8 cellular contexts compared by ENCODE assay signal in the genomic region with DNA sequence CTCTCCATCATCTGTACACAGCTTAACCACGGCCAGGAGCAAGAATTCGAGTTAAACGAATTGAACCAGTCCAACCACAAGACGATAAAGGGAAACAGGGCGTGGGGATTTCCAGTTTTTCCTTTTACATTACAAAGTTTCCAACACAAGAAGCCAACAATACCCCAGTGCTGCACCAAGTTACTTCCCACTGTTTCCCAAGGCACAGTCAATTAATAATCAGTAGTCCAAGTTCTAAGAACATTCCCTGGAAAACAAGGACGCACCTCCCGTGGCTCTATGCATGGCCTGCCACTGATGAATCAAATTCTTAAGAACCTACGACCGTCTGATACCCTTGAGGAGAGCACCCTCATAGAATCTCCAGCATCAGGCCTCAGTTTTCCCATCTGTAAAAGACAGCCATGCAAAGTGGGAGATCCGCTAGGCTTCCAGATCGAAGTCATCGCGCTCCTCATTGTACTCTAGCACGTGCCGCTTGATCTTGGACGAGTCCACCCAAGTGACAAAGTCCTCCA. TPM values are rescaled to one million over a fixed set of nuclear protein-coding genes. Genes with fewer than 3 reads are reported as not detected.
DNase-seq lines count a peak whose midpoint lies in the region; ATAC-seq and TF ChIP-seq lines count a peak whose summit lies in the region.

No MANE protein-coding gene starts in this region.

- H4K20me1 ChIP-seq in smooth muscle cell (ENCODE audit: low read depth): peaks cover 23% of the 10 kb centered on the region

- ATAC-seq in right cardiac atrium: peak in 1 of 2 donors; percentile 10

- POLR2A ChIA-PET in activated CD4-positive, alpha-beta memory T cell treated with anti-CD3 and anti-CD28 coated beads, Interleukin-2, amount 10 ng/mL, durations not matched to agents 7 days and 5 days (lab: Charles Lee): interaction anchor here (0.7 to 8.9 kb wide), 34 partner anchors 8 to 616 kb away, joined by 3 to 188 read pairs (median 5); partner anchors contain the start of genes COMMD4, MAN2C1, PPCDC and PTPN9

- CTCF ChIA-PET in activated CD4-positive, alpha-beta memory T cell treated with anti-CD3 and anti-CD28 coated beads, Interleukin-2, amount 10 ng/mL, durations not matched to agents 7 days and 5 days (lab: Charles Lee): interaction anchor here (0.9 to 6.4 kb wide), 14 partner anchors 9 to 271 kb away, joined by 3 to 56 read pairs (median 12); partner anchors contain the start of genes MAN2C1, PTPN9, SIN3A and SNUPN

- H3K4me2 ChIP-seq in smooth muscle cell: peak overlapping the region; percentile 85

- intact Hi-C loops in right cardiac atrium (cut with DNase I): loop anchor here in 1 of 4 donors (10.0 kb wide), 2 partner anchors 46 to 96 kb away; no protein-coding TSS in a partner anchor

- no peaks in the 10 kb centered on the region for H3K36me3 ChIP-seq in smooth muscle cell (ENCODE audit: low read depth)

- H3K4me3 Mint-ChIP-seq in activated CD4-positive, alpha-beta memory T cell treated with anti-CD3 and anti-CD28 coated beads, Interleukin-2, amount 10 ng/mL, durations not matched to agents 7 days and 5 days: peak overlapping the region; percentile 86

- peak overlapping the region; percentile 94 for H3K27ac Mint-ChIP-seq in activated CD4-positive, alpha-beta memory T cell treated with anti-CD3 and anti-CD28 coated beads, Interleukin-2, amount 10 ng/mL, durations not matched to agents 7 days and 5 days

- H3K27me3 Mint-ChIP-seq in activated CD4-positive, alpha-beta memory T cell treated with anti-CD3 and anti-CD28 coated beads, Interleukin-2, amount 10 ng/mL, durations not matched to agents 7 days and 5 days: no peaks in the 10 kb centered on the region

- H2AFZ ChIP-seq in smooth muscle cell (ENCODE audit: low read depth): no peak overlapping the region

- H3F3A ChIP-seq in smooth muscle cell (ENCODE audit: low read depth): peaks cover 9% of the 10 kb centered on the region

- peak overlapping the region; percentile 51 for H3K9ac ChIP-seq in smooth muscle cell (ENCODE audit: low read depth)

- peaks cover 31% of the 10 kb centered on the region for H3K79me2 ChIP-seq in smooth muscle cell (ENCODE audit: low read depth)

- H3K4me1 Mint-ChIP-seq in activated CD4-positive, alpha-beta memory T cell treated with anti-CD3 and anti-CD28 coated beads, Interleukin-2, amount 10 ng/mL, durations not matched to agents 7 days and 5 days: peaks cover 43% of the 10 kb centered on the region

- no peak for DNase-seq in HL-60 (ENCODE audit: low read depth in 1 of 2, low spot score in 1 of 2)
- DNase-seq in activated CD4-positive, alpha-beta memory T cell treated with anti-CD3 and anti-CD28 coated beads, Interleukin-2, amount 10 ng/mL, durations not matched to agents 7 days and 5 days: no peak
- DNase-seq in right cardiac atrium: no peak
- no peak for DNase-seq in smooth muscle cell (lab: John Stamatoyannopoulos, UW; ENCODE audit: unreplicated experiment)
- no peak for DNase-seq in effector CD4-positive, alpha-beta T cell
- no peak for DNase-seq in AG08395 (ENCODE audit: low spot score)
- no peak for DNase-seq in SHP77 treated with DMSO at 0.1 percent for 48 hours (lab: John Stamatoyannopoulos, UW)
- no peak for DNase-seq in MV-4-11 (lab: John Stamatoyannopoulos, UW)

- no peaks in the 10 kb centered on the region for H3K9me3 Mint-ChIP-seq in activated CD4-positive, alpha-beta memory T cell treated with anti-CD3 and anti-CD28 coated beads, Interleukin-2, amount 10 ng/mL, durations not matched to agents 7 days and 5 days

- H3K9me3 ChIP-seq in right cardiac atrium (ENCODE audit: control insufficient read depth, low read length) (no peaks in the 10 kb centered on the region), smooth muscle cell (replicated peaks; ENCODE audit: low read depth) (no peaks in the 10 kb centered on the region)

- H3K4me3 ChIP-seq in HL-60 (replicated peaks; ENCODE audit: insufficient read depth, low read length) (peak overlapping the region; percentile 68), right cardiac atrium (ENCODE audit: low read length) (peak overlapping the region; percentile 74), smooth muscle cell (peak overlapping the region; percentile 65)

- TF ChIP-seq CTCF in HL-60 (IDR thresholded peaks at IDR 0.05; ENCODE audit: insufficient read depth, low read length) (no peak), smooth muscle cell (IDR thresholded peaks at IDR 0.05; ENCODE audit: borderline replicate concordance, insufficient read depth, poor library complexity, severe bottlenecking) (no peak)

- peaks cover 23% of the 10 kb centered on the region for H3K36me3 Mint-ChIP-seq in activated CD4-positive, alpha-beta memory T cell treated with anti-CD3 and anti-CD28 coated beads, Interleukin-2, amount 10 ng/mL, durations not matched to agents 7 days and 5 days (ENCODE audit: low read depth)

- H3K27ac ChIP-seq in HL-60 (replicated peaks): peak overlapping the region; percentile 96
- H3K27ac ChIP-seq in right cardiac atrium (ENCODE audit: low read length): peak overlapping the region; percentile 91
- H3K27ac ChIP-seq in smooth muscle cell (ENCODE audit: low read depth): peak overlapping the region; percentile 76

- no peaks in the 10 kb centered on the region for H3K27me3 ChIP-seq in HL-60 (ENCODE audit: insufficient read depth, poor library complexity, severe bottlenecking)
- H3K27me3 ChIP-seq in right cardiac atrium (ENCODE audit: control insufficient read depth, insufficient read depth): no peaks in the 10 kb centered on the region
- no peaks in the 10 kb centered on the region for H3K27me3 ChIP-seq in smooth muscle cell (ENCODE audit: low read depth)

- 1% methylated on average over 16 of the region's 16 CpGs for WGBS in right cardiac atrium
- under 1% methylated on average over 16 of the region's 16 CpGs for WGBS in smooth muscle cell (ENCODE audit: low lambda C conversion rate)

- H3K4me1 ChIP-seq in right cardiac atrium (ENCODE audit: control insufficient read depth, insufficient read depth, low read length): peaks cover 3% of the 10 kb centered on the region
- peaks cover 7% of the 10 kb centered on the region for H3K4me1 ChIP-seq in smooth muscle cell (ENCODE audit: low read depth)

RNA-seq across cellular contexts. Expression of gene IMP3, which starts 0.8 kb away (rescaled TPM):
- total RNA-seq in activated CD4-positive, alpha-beta memory T cell treated with anti-CD3 and anti-CD28 coated beads, Interleukin-2, amount 10 ng/mL, durations not matched to agents 7 days and 5 days: 10 to 100 TPM; 72.3 to 75.5 TPM
- total RNA-seq in right cardiac atrium (10 to 100 TPM; 39.4 to 49.3 (median 46.8) TPM), smooth muscle cell (54.1 and 55.6 TPM in 2 replicates)
- polyA plus RNA-seq in right cardiac atrium (48.1 TPM), smooth muscle cell (56.7 and 57.5 TPM in 2 replicates)

RNA-seq across cellular contexts. Expression of gene SNX33, which starts 8.5 kb away (rescaled TPM):
- total RNA-seq in activated CD4-positive, alpha-beta memory T cell treated with anti-CD3 and anti-CD28 coated beads, Interleukin-2, amount 10 ng/mL, durations not matched to agents 7 days and 5 days: 1 to 10 TPM; 1.8 to 1.9 TPM
- total RNA-seq in right cardiac atrium (10 to 100 TPM; 14.6 to 18.4 (median 17.8) TPM), smooth muscle cell (9.7 and 13.6 TPM in 2 replicates)
- polyA plus RNA-seq in right cardiac atrium (13.2 TPM), smooth muscle cell (14.2 and 19.2 TPM in 2 replicates)

RNA-seq across cellular contexts. Expression of gene SNUPN, which starts 13.7 kb away (rescaled TPM):
- total RNA-seq in activated CD4-positive, alpha-beta memory T cell treated with anti-CD3 and anti-CD28 coated beads, Interleukin-2, amount 10 ng/mL, durations not matched to agents 7 days and 5 days: 10 to 100 TPM; 29.6 to 30.9 TPM
- 10 to 100 TPM; 15.3 to 19.8 (median 18.4) TPM for total RNA-seq in right cardiac atrium
- 17.9 TPM for polyA plus RNA-seq in right cardiac atrium
- 15.2 and 20.7 TPM in 2 replicates for total RNA-seq in smooth muscle cell
- polyA plus RNA-seq in smooth muscle cell: 24.0 and 26.7 TPM in 2 replicates
